ENCODE assay signal across 15 cellular contexts in the genomic region with DNA sequence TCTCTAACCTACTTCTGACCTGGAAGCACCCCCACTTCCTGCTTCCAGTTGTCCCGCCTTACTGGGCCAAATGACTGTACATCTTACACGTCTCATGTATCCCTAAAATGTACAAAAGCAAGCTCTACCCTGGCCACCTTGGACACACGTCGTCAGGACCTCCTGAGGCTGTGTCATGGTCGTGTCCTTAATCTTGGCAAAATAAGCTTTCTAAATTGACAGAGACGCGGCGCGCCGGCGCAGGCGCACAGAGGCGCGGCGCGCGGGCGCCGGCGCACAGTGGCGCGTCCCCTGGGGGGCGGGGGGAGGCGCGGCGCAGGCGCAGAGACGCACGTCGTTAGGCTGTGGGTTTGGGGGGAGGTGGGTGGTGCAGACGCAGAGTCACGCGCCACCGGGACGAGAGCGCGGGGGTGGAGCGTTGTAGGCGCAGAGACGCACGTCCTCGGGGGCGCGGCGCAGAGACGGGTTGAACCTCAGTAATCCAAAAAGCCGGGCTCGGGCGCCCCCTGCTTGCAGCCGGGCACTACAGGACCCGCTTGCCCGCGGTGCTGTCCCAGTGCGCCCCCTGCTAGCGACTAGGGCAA. TPM values are rescaled to one million over a fixed set of nuclear protein-coding genes. Genes with fewer than 3 reads are reported as not detected.
A peak's percentile ranks its signal among the peaks of the same experiment; 100 is the strongest.
DNase-seq lines count a peak whose midpoint lies in the region; ATAC-seq and TF ChIP-seq lines count a peak whose summit lies in the region.
"Not testable (repeated sequence)": the region's sequence is repeated elsewhere in the genome, so short reads cannot be mapped to it uniquely, and the experiment has no call there.
"Had no signal": no experiment of that assay in that cellular context is flagged by ENCODE, and none has a peak within 500 bp of the region (broad histone marks: within the 10 kb centered on the region; RNA-seq: fewer than 3 reads in every experiment).

No MANE protein-coding gene starts in this region.

- H2AFZ ChIP-seq in neural progenitor cell (replicated peaks) = not testable (repeated sequence)

- not testable (repeated sequence) for H3K4me2 ChIP-seq in neural progenitor cell

- H3K27me3 ChIP-seq in GM06990 (replicated peaks; ENCODE audit: control insufficient read depth, insufficient read depth, low read length); body of pancreas; neural progenitor cell; upper lobe of left lung: not testable (repeated sequence)

- not testable (repeated sequence) for TF ChIP-seq EP300 in upper lobe of left lung (IDR thresholded peaks at IDR 0.05)

- TF ChIP-seq CTCF in GM06990 (IDR thresholded peaks at IDR 0.05; ENCODE audit: insufficient read depth, low read length, poor library complexity, severe bottlenecking) (peak; percentile 29), upper lobe of left lung (IDR thresholded peaks at IDR 0.05) (peak in 1 of 6 experiments; percentile 33)
- not testable (repeated sequence) for TF ChIP-seq CTCF in body of pancreas (IDR thresholded peaks at IDR 0.05); neural progenitor cell (IDR thresholded peaks at IDR 0.05)

- H3K4me3 Mint-ChIP-seq in neural progenitor cell = not testable (repeated sequence)

- H3K27ac Mint-ChIP-seq in neural progenitor cell = not testable (repeated sequence)

- not testable (repeated sequence) for H4K20me1 ChIP-seq in neural progenitor cell (ENCODE audit: low read depth)

- not testable (repeated sequence) for H3K4me1 Mint-ChIP-seq in neural progenitor cell

- WGBS in body of pancreas, 2 donors = 84% methylated on average over 40 of the region's 55 CpGs
- 85 to 94% methylated on average over 13 to 43 of the region's 55 CpGs for WGBS in upper lobe of left lung, 2 donors

- DNase-seq in GM06990 (ENCODE audit: extremely low read depth, insufficient read length) (peak; percentile 59), body of pancreas (peak in 1 of 4 donors; percentile 11), neural progenitor cell (ENCODE audit: low spot score) (peak; percentile 0), upper lobe of left lung (peak in 1 of 2 donors; percentile 86)
- DNase-seq in activated CD4-positive, CD25-positive, alpha-beta regulatory T cell treated with anti-CD3 and anti-CD28 coated beads, Interleukin-2, amount 50 U/mL, for 72 hours = peak; percentile 30
- not testable (repeated sequence) for DNase-seq in left cardiac atrium

- not testable (repeated sequence) for TF ChIP-seq POLR2A in body of pancreas (IDR thresholded peaks at IDR 0.05); upper lobe of left lung (IDR thresholded peaks at IDR 0.05)

- ATAC-seq in GM21381 (IDR thresholded peaks at IDR 0.05; ENCODE audit: unreplicated experiment) (peak; percentile 6), HG03135 (IDR thresholded peaks at IDR 0.05; ENCODE audit: unreplicated experiment) (peak; percentile 25), body of pancreas (peak; percentile 2), left cardiac atrium (peak; percentile 42 to 75), upper lobe of left lung (ENCODE audit: low FRiP score in 2 of 2) (peak; percentile 65 to 77)

- H3K9ac ChIP-seq in neural progenitor cell = not testable (repeated sequence)

- not testable (repeated sequence) for H3F3A ChIP-seq in neural progenitor cell (ENCODE audit: low read depth)

- H3K27me3 Mint-ChIP-seq in neural progenitor cell (ENCODE audit: insufficient read depth, low read depth) = not testable (repeated sequence)

- H3K36me3 Mint-ChIP-seq in neural progenitor cell = not testable (repeated sequence)

- intact Hi-C loops in body of pancreas (cut with DNase I); left cardiac atrium (cut with DNase I): not testable (repeated sequence)

- not testable (repeated sequence) for H3K79me2 ChIP-seq in neural progenitor cell (ENCODE audit: low read depth)

- H3K36me3 ChIP-seq in GM06990 (ENCODE audit: control insufficient read depth, insufficient read depth, low read length); body of pancreas (replicated peaks in 1 of 2; ENCODE audit: insufficient read depth in 1 of 2, low read depth in 2 of 2); neural progenitor cell; upper lobe of left lung: not testable (repeated sequence)

- H3K4me1 ChIP-seq in body of pancreas, neural progenitor cell, upper lobe of left lung: not testable (repeated sequence)

- H3K4me3 ChIP-seq in GM06990 (replicated peaks; ENCODE audit: low read depth, low read length); body of pancreas; neural progenitor cell; upper lobe of left lung: not testable (repeated sequence)

- not testable (repeated sequence) for H3K27ac ChIP-seq in body of pancreas, neural progenitor cell, upper lobe of left lung

- H3K9me3 ChIP-seq in body of pancreas; neural progenitor cell (ENCODE audit: low read depth); upper lobe of left lung: not testable (repeated sequence)

- H3K9me3 Mint-ChIP-seq in neural progenitor cell = not testable (repeated sequence)

RNA-seq across cellular contexts. Expression of a gene that starts 3.6 kb away (rescaled TPM):
- total RNA-seq in body of pancreas = not detected
- not detected for total RNA-seq in left cardiac atrium
- total RNA-seq in neural progenitor cell (ENCODE audit: low replicate concordance) = not detected in 2 replicates
- total RNA-seq in upper lobe of left lung = not detected
- total RNA-seq: activated naive CD8-positive, alpha-beta T cell treated with anti-CD3 and anti-CD28 coated beads for 36 hours; cardiac muscle cell; fibroblast of lung; HT-29; posterior vena cava; SJSA1; uterus had no signal

RNA-seq across cellular contexts. Expression of a gene that starts 17.9 kb away (rescaled TPM):
- 10 to 100 TPM; 22.3 to 31.0 TPM for total RNA-seq in body of pancreas
- total RNA-seq in left cardiac atrium = 10 to 100 TPM; 27.6 to 44.5 TPM
- 13.1 and 16.8 TPM in 2 replicates for total RNA-seq in neural progenitor cell (ENCODE audit: low replicate concordance)
- total RNA-seq in upper lobe of left lung = 10 to 100 TPM; 24.3 to 70.1 (median 39.0) TPM

RNA-seq across cellular contexts. Expression of a gene that starts 18.2 kb away (rescaled TPM):
- total RNA-seq in body of pancreas = 10 to 100 TPM; 59.3 to 88.5 TPM
- 10 to 100 TPM; 54.1 to 67.4 TPM for total RNA-seq in left cardiac atrium
- total RNA-seq in neural progenitor cell (ENCODE audit: low replicate concordance) = 45.0 and 67.2 TPM in 2 replicates
- 100 to 1,000 TPM in 4 of 6 donors, 10 to 100 TPM in 2; 65.9 to 135 (median 105) TPM for total RNA-seq in upper lobe of left lung

RNA-seq across cellular contexts. Expression of a gene that starts 46.9 kb away (rescaled TPM):
- total RNA-seq in body of pancreas = 10 to 100 TPM; 22.1 to 22.6 TPM
- 10 to 100 TPM; 21.1 to 21.6 TPM for total RNA-seq in left cardiac atrium
- 22.4 and 22.6 TPM in 2 replicates for total RNA-seq in neural progenitor cell (ENCODE audit: low replicate concordance)
- 10 to 100 TPM; 11.7 to 37.6 (median 24.0) TPM for total RNA-seq in upper lobe of left lung

RNA-seq across cellular contexts. Expression of a gene that starts 47.5 kb away (rescaled TPM):
- total RNA-seq in body of pancreas = 10 to 100 TPM; 40.2 to 52.4 TPM
- total RNA-seq in left cardiac atrium = 10 to 100 TPM; 75.5 to 87.3 TPM
- 90.6 and 106 TPM in 2 replicates for total RNA-seq in neural progenitor cell (ENCODE audit: low replicate concordance)
- 100 to 1,000 TPM in 4 of 6 donors, 10 to 100 TPM in 2; 85.2 to 113 (median 106) TPM for total RNA-seq in upper lobe of left lung

Comparison
In these comparisons a context has a peak if more than half of its experiments do, and no peak if none do; other contexts are left out.
1. ATAC-seq: peak in every context shown above with its lines; median percentile 71 in upper lobe of left lung; 58 in left cardiac atrium; 25 in HG03135; 6 in GM21381; 2 in body of pancreas.